Comparison of ENCODE assay signal across 8 cellular contexts in the genomic region with DNA sequence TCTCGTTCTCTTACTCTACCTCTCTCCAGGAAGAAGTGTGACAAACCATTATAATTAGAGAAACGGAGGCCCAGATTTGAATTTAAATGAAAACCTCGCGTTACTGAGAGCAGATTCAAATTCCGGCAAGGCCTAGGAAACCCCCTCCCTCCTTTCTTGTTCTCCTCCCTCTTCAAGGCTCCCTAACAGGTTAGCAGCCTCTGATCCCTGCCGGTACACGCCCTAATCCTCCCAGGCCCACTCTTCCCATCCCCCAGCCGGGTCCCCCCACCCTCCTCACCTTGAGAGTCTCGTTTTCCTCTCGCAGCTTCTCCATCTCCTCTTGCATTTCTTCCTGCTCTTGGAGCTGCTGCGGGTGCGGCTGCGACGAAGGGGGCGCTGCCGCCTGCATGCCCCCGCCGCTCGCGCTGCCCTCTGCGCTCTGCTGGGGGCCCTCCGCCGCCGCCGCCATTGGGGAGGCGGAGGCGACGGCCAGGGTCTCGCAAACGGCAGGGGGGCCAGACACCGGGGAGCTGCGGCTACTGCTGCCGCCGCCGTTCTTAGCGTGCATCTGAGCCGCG. TPM values are rescaled to one million over a fixed set of nuclear protein-coding genes. Genes with fewer than 3 reads are reported as not detected.
DNase-seq lines count a peak whose midpoint lies in the region; ATAC-seq and TF ChIP-seq lines count a peak whose summit lies in the region.

No MANE protein-coding gene starts in this region.

- TF ChIP-seq CTCF in brain microvascular endothelial cell (IDR thresholded peaks at IDR 0.05; ENCODE audit: low read depth, low read length, missing control alignments), result peak; percentile 35
- TF ChIP-seq CTCF in spleen (IDR thresholded peaks at IDR 0.05 in 8 of 11, conservative IDR thresholded peaks at IDR 0.05 in 3 of 11), result no peak

- DNase-seq in NCI-H2081 (lab: John Stamatoyannopoulos, UW) (peak; percentile 25), NCI-H2081 treated with DMSO at 0.1 percent for 48 hours (lab: John Stamatoyannopoulos, UW) (no peak), HAP-1 (ENCODE audit: low spot score in 2 of 2) (peak; percentile 29 to 67), NCI-H526 treated with DMSO at 0.1 percent for 48 hours (lab: John Stamatoyannopoulos, UW) (peak; percentile 54), brain microvascular endothelial cell (peak; percentile 27), iris pigment epithelial cell (ENCODE audit: low read depth) (peak; percentile 36), spleen (no peak)

- intact Hi-C loops in spleen (cut with DNase I; ENCODE audit: low total_unique reads), result no loop called here

- H3K4me1 ChIP-seq in HAP-1, result peaks cover 9% of the 10 kb centered on the region
- peaks cover 15 to 46% (median 38%) of the 10 kb centered on the region in 6 donors for H3K4me1 ChIP-seq in spleen

- no peak for ATAC-seq in HG03159 (IDR thresholded peaks at IDR 0.05; ENCODE audit: unreplicated experiment)

- TF ChIP-seq POLR2A in spleen (IDR thresholded peaks at IDR 0.05), result no peak

- H3K27me3 ChIP-seq in HAP-1 (ENCODE audit: low read depth) (no peaks in the 10 kb centered on the region), brain microvascular endothelial cell (replicated peaks) (no peaks in the 10 kb centered on the region), spleen (replicated peaks in 1 of 7) (peaks cover 0 to 65% (median 45%) of the 10 kb centered on the region in 7 donors)

- in situ Hi-C loops in HAP-1 (cut with MboI; ENCODE audit: low sequenced_read_pairs) (no loop called here), brain microvascular endothelial cell (cut with HindIII; ENCODE audit: low pct_ligation_motif_present, low sequenced_read_pairs) (no loop called here)

- H3K4me3 ChIP-seq in HAP-1 (peak overlapping the region; percentile 65), brain microvascular endothelial cell (ENCODE audit: low read depth, low read length) (peak overlapping the region; percentile 69), spleen (peak overlapping the region; percentile 62 to 86 (median 70))

- H3K9me3 ChIP-seq in HAP-1 (no peaks in the 10 kb centered on the region), spleen (no peaks in the 10 kb centered on the region)

- H3K36me3 ChIP-seq in HAP-1 (replicated peaks) (peaks cover 17% of the 10 kb centered on the region), brain microvascular endothelial cell (replicated peaks) (peaks cover 5% of the 10 kb centered on the region), spleen (no peaks in the 10 kb centered on the region)

- WGBS in spleen, 5 donors, result 0 to 1% (median 1%) methylated on average over 30 to 38 of the region's 38 CpGs

- peak overlapping the region; percentile 7 for H3K27ac ChIP-seq in brain microvascular endothelial cell
- H3K27ac ChIP-seq in spleen, result peak overlapping the region in 6 of 8 donors; percentile 35 to 61 (median 50)

RNA-seq across cellular contexts. Expression of gene KIAA0408, which starts 56.1 kb away (rescaled TPM):
- total RNA-seq in spleen, result 1 to 10 TPM; 2.4 to 6.6 (median 2.5) TPM
- 1 to 10 TPM in 2 of 3 donors, under 1 TPM in 1; 0.65 to 2.7 (median 1.1) TPM for polyA plus RNA-seq in spleen

Comparison
In these comparisons a context has a peak if more than half of its experiments do, and no peak if none do; other contexts are left out.
1. DNase-seq: peak in NCI-H2081 (2 of 2), HAP-1 (2 of 2), NCI-H526 treated with DMSO at 0.1 percent for 48 hours (single experiment), brain microvascular endothelial cell (single experiment) and iris pigment epithelial cell (single experiment); none in NCI-H2081 treated with DMSO at 0.1 percent for 48 hours (single experiment) and spleen (single experiment).
2. Peak in every context shown above with its lines, with median percentiles within 50 percentile points of each other: H3K4me3 ChIP-seq.